11 cellular contexts compared by ENCODE assay signal in the genomic region with DNA sequence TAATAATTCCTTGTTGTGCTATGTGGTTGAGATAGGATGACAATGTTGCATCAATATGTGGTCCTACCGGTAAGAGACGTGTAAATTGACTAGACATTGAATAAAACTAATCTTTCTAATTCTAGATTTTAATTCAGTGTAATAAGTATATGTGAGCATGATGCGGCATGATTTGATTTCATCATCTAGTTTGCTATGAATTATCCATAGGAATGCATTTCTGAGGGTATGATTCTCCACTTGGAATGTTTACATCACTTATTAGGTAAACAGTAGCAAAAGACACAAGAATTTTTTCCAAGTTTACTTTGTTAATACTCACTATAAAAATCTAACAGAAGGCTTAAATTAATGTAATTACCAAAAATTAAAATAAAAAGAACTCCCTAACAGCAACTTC.
"Had no signal": no experiment of that assay in that cellular context is flagged by ENCODE, and none has a peak within 500 bp of the region (broad histone marks: within the 10 kb centered on the region; RNA-seq: fewer than 3 reads in every experiment).

No MANE protein-coding gene starts in this region.

- ATAC-seq: GM23338, HCT116 had no signal

- H3K36me3 ChIP-seq: HAP-1 had no signal

- H3K27ac ChIP-seq: GM23248 had no signal

- H3K9ac ChIP-seq: GM23248 had no signal

- H3K4me3 ChIP-seq: GM23248, GM23338, HAP-1 had no signal

- H3K9me3 ChIP-seq: HAP-1 had no signal

- H2AFZ ChIP-seq: GM23248, GM23338 had no signal

- H3K4me2 ChIP-seq: GM23338 had no signal

- DNase-seq: GM23248, GOT3, H7, H9, HCEC 1CT, HFFc6 had no signal

- FAIRE-seq: H1, H54 had no signal
